Comparison of ENCODE assay signal across 8 cellular contexts in the genomic region with DNA sequence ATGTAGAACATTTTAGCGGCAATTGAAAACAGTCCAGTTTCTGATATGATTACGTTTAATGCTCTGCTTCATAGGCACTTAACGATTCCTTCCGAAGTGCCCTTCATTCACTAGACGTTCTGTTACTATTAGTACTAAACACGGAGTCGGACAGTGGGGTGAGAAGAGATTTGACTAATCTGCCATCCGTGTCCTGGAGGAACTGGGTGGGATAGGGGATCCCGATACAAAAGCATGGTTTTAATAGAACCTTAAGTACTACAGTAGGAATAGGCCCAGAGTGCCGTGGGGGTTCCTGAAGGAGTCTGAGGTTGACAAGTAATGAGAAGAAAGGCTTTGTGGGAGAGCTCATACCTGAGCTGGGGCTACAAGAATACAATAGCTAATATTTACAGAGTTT. TPM values are rescaled to one million over a fixed set of nuclear protein-coding genes. Genes with fewer than 3 reads are reported as not detected.
DNase-seq lines count a peak whose midpoint lies in the region; ATAC-seq and TF ChIP-seq lines count a peak whose summit lies in the region.

No MANE protein-coding gene starts in this region.

- H3K4me2 ChIP-seq in KMS-11: peak overlapping the region; percentile 94

- no peak overlapping the region for H3K27ac ChIP-seq in CD4-positive, CD25-positive, alpha-beta regulatory T cell (ENCODE audit: insufficient read depth, low read length, poor library complexity, severe bottlenecking)
- H3K27ac ChIP-seq in KMS-11 (no peak overlapping the region), colonic mucosa (no peak overlapping the region)

- no peaks in the 10 kb centered on the region for H3K9me3 ChIP-seq in CD4-positive, CD25-positive, alpha-beta regulatory T cell (ENCODE audit: control insufficient read depth in 2 of 2, low read length in 2 of 2)
- H3K9me3 ChIP-seq in colonic mucosa: no peaks in the 10 kb centered on the region

- H3K9ac ChIP-seq in KMS-11 (peak overlapping the region; percentile 55; the same call in 1 of the 2 replicates), colonic mucosa (ENCODE audit: low read depth in 2 of 2, low read length in 2 of 2) (peak overlapping the region; percentile 76 to 79)

- peaks cover 16% of the 10 kb centered on the region for H3K4me1 ChIP-seq in CD4-positive, CD25-positive, alpha-beta regulatory T cell (ENCODE audit: control insufficient read depth, insufficient read depth, low read length, poor library complexity, severe bottlenecking)
- H3K4me1 ChIP-seq in KMS-11 (ENCODE audit: low read depth, poor library complexity, severe bottlenecking): peaks cover 14% of the 10 kb centered on the region
- no peaks in the 10 kb centered on the region for H3K4me1 ChIP-seq in colonic mucosa

- DNase-seq in CD4-positive, CD25-positive, alpha-beta regulatory T cell: no peak
- no peak for DNase-seq in colonic mucosa
- no peak for DNase-seq in COR-L47 (lab: John Stamatoyannopoulos, UW)

- no peak for ATAC-seq in CD4-positive, CD25-positive, alpha-beta regulatory T cell (ENCODE audit: low read depth in 2 of 2)
- no peak for ATAC-seq in HG03354 (IDR thresholded peaks at IDR 0.05; ENCODE audit: poor library complexity, severe bottlenecking, unreplicated experiment)
- no peak for ATAC-seq in GM18502 (IDR thresholded peaks at IDR 0.05; ENCODE audit: poor library complexity, unreplicated experiment)
- ATAC-seq in GM19397 (IDR thresholded peaks at IDR 0.05; ENCODE audit: unreplicated experiment): no peak

- H3K36me3 Mint-ChIP-seq in CD4-positive, CD25-positive, alpha-beta regulatory T cell: peaks cover 17% of the 10 kb centered on the region
- peaks cover 25% of the 10 kb centered on the region for H3K36me3 Mint-ChIP-seq in nephron (ENCODE audit: low read depth)

- H3K4me1 Mint-ChIP-seq in CD4-positive, CD25-positive, alpha-beta regulatory T cell: peaks cover 23 to 38% (median 26%) of the 10 kb centered on the region in 4 donors
- peaks cover 23% of the 10 kb centered on the region for H3K4me1 Mint-ChIP-seq in nephron

- no peaks in the 10 kb centered on the region for H3K36me3 ChIP-seq in CD4-positive, CD25-positive, alpha-beta regulatory T cell (ENCODE audit: control insufficient read depth, insufficient read depth, low read length)
- H3K36me3 ChIP-seq in KMS-11 (ENCODE audit: insufficient read depth): no peaks in the 10 kb centered on the region
- H3K36me3 ChIP-seq in colonic mucosa: no peaks in the 10 kb centered on the region

- H3K9me3 Mint-ChIP-seq in CD4-positive, CD25-positive, alpha-beta regulatory T cell: peaks cover 0 to 9% (median 3%) of the 10 kb centered on the region in 7 donors
- H3K9me3 Mint-ChIP-seq in nephron: peaks cover 14% of the 10 kb centered on the region

- no peaks in the 10 kb centered on the region for H3K27me3 ChIP-seq in CD4-positive, CD25-positive, alpha-beta regulatory T cell (ENCODE audit: control insufficient read depth, insufficient read depth, low read length)
- H3K27me3 ChIP-seq in KMS-11 (ENCODE audit: insufficient read depth, low read depth) (no peaks in the 10 kb centered on the region), colonic mucosa (no peaks in the 10 kb centered on the region)

- peak overlapping the region; percentile 79 for H3K4me3 ChIP-seq in CD4-positive, CD25-positive, alpha-beta regulatory T cell (ENCODE audit: low read depth, low read length)
- H3K4me3 ChIP-seq in KMS-11 (IDR thresholded peaks at IDR 0.05; ENCODE audit: insufficient read depth, low read depth, low read length): peak overlapping the region; percentile 85
- peak overlapping the region; percentile 86 for H3K4me3 ChIP-seq in colonic mucosa

- H3K79me2 ChIP-seq in KMS-11 (ENCODE audit: insufficient read depth, low read depth): peaks cover 8% of the 10 kb centered on the region; the same call in 1 of the 2 replicates

- intact Hi-C loops in colonic mucosa (cut with DNase I): no loop called here

- no peaks in the 10 kb centered on the region for H4K20me1 ChIP-seq in KMS-11 (ENCODE audit: insufficient read depth)

- H3K4me3 Mint-ChIP-seq in CD4-positive, CD25-positive, alpha-beta regulatory T cell: peak overlapping the region; percentile 85 to 100 (median 96)
- H3K4me3 Mint-ChIP-seq in nephron: peak overlapping the region; percentile 96 to 98 (median 96)

- no peaks in the 10 kb centered on the region for H3K27me3 Mint-ChIP-seq in CD4-positive, CD25-positive, alpha-beta regulatory T cell
- H3K27me3 Mint-ChIP-seq in nephron (ENCODE audit: low read depth): no peaks in the 10 kb centered on the region

- TF ChIP-seq CTCF in KMS-11 (conservative IDR thresholded peaks at IDR 0.05; ENCODE audit: low read depth, low read length) (no peak), colonic mucosa (IDR thresholded peaks at IDR 0.05) (no peak), nephron (IDR thresholded peaks at IDR 0.05; ENCODE audit: unreplicated experiment in 3 of 3) (no peak)

- peak overlapping the region; percentile 72 to 99 (median 98) for H3K27ac Mint-ChIP-seq in CD4-positive, CD25-positive, alpha-beta regulatory T cell
- peak overlapping the region; percentile 81 to 85 (median 84) for H3K27ac Mint-ChIP-seq in nephron

- H2AFZ ChIP-seq in KMS-11 (ENCODE audit: low read depth): peak overlapping the region; percentile 95

RNA-seq across cellular contexts. Expression of gene MORN2, which starts 0.6 kb away (rescaled TPM):
- total RNA-seq in CD4-positive, CD25-positive, alpha-beta regulatory T cell: 1.5 TPM
- 1 to 10 TPM; 4.5 to 8.0 (median 6.3) TPM for polyA plus RNA-seq in CD4-positive, CD25-positive, alpha-beta regulatory T cell
- 10 to 100 TPM in 1 of 2 donors, 1 to 10 TPM in 1; 9.2 to 11.5 TPM for total RNA-seq in colonic mucosa

RNA-seq across cellular contexts. Expression of gene DHX57, which starts 0.7 kb away (rescaled TPM):
- total RNA-seq in CD4-positive, CD25-positive, alpha-beta regulatory T cell: 18.0 TPM
- 1 to 10 TPM; 6.2 to 9.2 (median 7.4) TPM for polyA plus RNA-seq in CD4-positive, CD25-positive, alpha-beta regulatory T cell
- 10 to 100 TPM in 1 of 2 donors, 1 to 10 TPM in 1; 7.9 to 14.7 TPM for total RNA-seq in colonic mucosa

RNA-seq across cellular contexts. Expression of gene ARHGEF33, which starts 13.3 kb away (rescaled TPM):
- not detected for total RNA-seq in CD4-positive, CD25-positive, alpha-beta regulatory T cell
- under 1 TPM in 1 of 4 donors, not detected in 3; 0.16 TPM for polyA plus RNA-seq in CD4-positive, CD25-positive, alpha-beta regulatory T cell
- under 1 TPM; 0.32 to 0.35 TPM for total RNA-seq in colonic mucosa
